ENCODE assay signal across 28 cellular contexts in the genomic region with DNA sequence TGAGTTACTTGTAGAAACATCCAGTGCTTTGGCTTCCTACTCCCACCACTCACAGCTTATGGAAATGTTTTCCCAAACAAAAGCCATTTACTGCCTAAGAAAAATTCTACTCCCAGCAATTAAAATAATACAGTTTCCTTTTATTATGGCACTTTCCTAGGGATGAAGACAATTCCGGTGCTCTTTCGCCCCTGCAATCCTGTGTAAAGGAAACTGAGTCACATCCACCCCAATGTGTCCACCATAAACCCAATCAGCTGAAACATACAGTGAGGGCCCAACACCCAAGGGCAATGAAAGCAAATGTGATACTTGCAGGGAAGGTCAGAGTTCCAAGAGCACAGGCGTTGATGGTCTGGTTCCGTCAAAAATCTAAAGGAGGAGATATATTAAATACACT.
"Had no signal": no experiment of that assay in that cellular context is flagged by ENCODE, and none has a peak within 500 bp of the region (broad histone marks: within the 10 kb centered on the region; RNA-seq: fewer than 3 reads in every experiment).

No MANE protein-coding gene starts in this region.

- H3K79me2 ChIP-seq: hepatocyte had no signal

- ATAC-seq: left cardiac atrium; left lung; natural killer cell; stimulated activated memory B cell treated with anti-CD40 and anti-IgM and Interleukin-4, amounts not matched to agents 10 μg/mL and 1 μg/mL and 100 μg/mL, for 72 hours; stimulated activated naive CD8-positive, alpha-beta T cell treated with anti-CD3 and anti-CD28 coated beads, Interleukin-15, amount 100 ng/mL, for 72 hours had no signal

- H3K4me1 ChIP-seq: neural progenitor cell, right atrium auricular region, uterus had no signal

- H3K36me3 ChIP-seq: heart right ventricle, left lung, neural progenitor cell, neutrophil, ovary, right atrium auricular region, right lobe of liver, tibial nerve, uterus had no signal

- H3K4me3 ChIP-seq: heart right ventricle, hepatocyte, left lung, neural progenitor cell, ovary, right atrium auricular region, right lobe of liver, smooth muscle cell, tibial nerve, uterus had no signal

- DNase-seq: heart right ventricle; kidney glomerular epithelial cell; left cardiac atrium; left lung; mammary epithelial cell; mesenchymal stem cell; naive B cell; natural killer cell; nephron progenitor cell; occipital lobe; ovary; right lobe of liver; stimulated activated CD4-positive, alpha-beta T cell treated with anti-CD3 and anti-CD28 coated beads, Interleukin-1b, Interleukin-23, amount 100 ng/mL, for 48 hours; stimulated activated CD4-positive, alpha-beta T cell treated with anti-CD3 and anti-CD28 coated beads, Interleukin-2, amount 100 ng/mL, for 48 hours; stimulated activated CD4-positive, alpha-beta T cell treated with anti-CD3 and anti-CD28 coated beads, Interleukin-4, amount 100 ng/mL, for 4 hours; stimulated activated CD8-positive, alpha-beta memory T cell treated with anti-CD3 and anti-CD28 coated beads, Interleukin-4, amount 100 ng/mL, for 48 hours; stimulated activated naive CD4-positive, alpha-beta T cell treated with Interleukin-2 at 50 U/mL for 16 hours; stimulated activated naive CD8-positive, alpha-beta T cell treated with anti-CD3 and anti-CD28 coated beads, Interleukin-15, amount 100 ng/mL, for 72 hours; substantia nigra; uterus had no signal

- H3K4me2 ChIP-seq: hepatocyte, neural progenitor cell, smooth muscle cell had no signal

- FAIRE-seq: keratinocyte had no signal

- H2AFZ ChIP-seq: hepatocyte, neural progenitor cell had no signal

- H3K9ac ChIP-seq: neural progenitor cell had no signal

- H3K27me3 ChIP-seq: hepatocyte, left lung, neural progenitor cell, neutrophil, ovary, right atrium auricular region, right lobe of liver, tibial nerve, uterus had no signal

- H3K9me3 ChIP-seq: neutrophil, ovary, right lobe of liver, tibial nerve, uterus had no signal

- H3K27ac ChIP-seq: heart right ventricle, hepatocyte, left lung, neural progenitor cell, neutrophil, ovary, right atrium auricular region, tibial nerve, uterus had no signal
